27 cellular contexts compared by ENCODE assay signal in genomic region chr5:167307042-167307441, GRCh38.
"Had no signal": no experiment of that assay in that cellular context is flagged by ENCODE, and none has a peak within 500 bp of the region (broad histone marks: within the 10 kb centered on the region; RNA-seq: fewer than 3 reads in every experiment).

No MANE protein-coding gene starts in this region.

- H3K27me3 ChIP-seq: esophagus muscularis mucosa, foreskin keratinocyte, gastroesophageal sphincter, heart right ventricle, neutrophil, right atrium auricular region, stomach, tibial artery had no signal

- H3K27me3 Mint-ChIP-seq: naive thymus-derived CD4-positive, alpha-beta T cell had no signal

- H3K27ac Mint-ChIP-seq: immature natural killer cell; naive thymus-derived CD4-positive, alpha-beta T cell; nephron; progenitor cell of endocrine pancreas; stimulated activated effector memory CD8-positive, alpha-beta T cell treated with anti-CD3 and anti-CD28 coated beads, Interleukin-12 subunit alpha, Interleukin-12 subunit beta, amount 100 ng/mL, for 72 hours; type B pancreatic cell had no signal

- H2AFZ ChIP-seq: parathyroid adenoma had no signal

- H3K9ac ChIP-seq: parathyroid adenoma had no signal

- H3K4me2 ChIP-seq: smooth muscle cell had no signal

- H3K79me2 ChIP-seq: parathyroid adenoma had no signal

- H3K27ac ChIP-seq: coronary artery, esophagus muscularis mucosa, foreskin keratinocyte, gastroesophageal sphincter, heart right ventricle, neutrophil, parathyroid adenoma, right atrium auricular region, stomach, tibial artery had no signal

- H3K36me3 ChIP-seq: esophagus muscularis mucosa, gastroesophageal sphincter, heart right ventricle, neutrophil, right atrium auricular region, stomach, tibial artery had no signal

- H3K9me3 Mint-ChIP-seq: nephron, type B pancreatic cell had no signal

- H3K4me3 ChIP-seq: coronary artery, esophagus muscularis mucosa, gastroesophageal sphincter, heart right ventricle, right atrium auricular region, smooth muscle cell, stomach, tibial artery had no signal

- H3K4me1 ChIP-seq: esophagus muscularis mucosa, foreskin keratinocyte, gastroesophageal sphincter, parathyroid adenoma, right atrium auricular region, stomach, tibial artery had no signal

- H3K9me3 ChIP-seq: esophagus muscularis mucosa, gastroesophageal sphincter, heart right ventricle, neutrophil, right atrium auricular region, stomach, tibial artery had no signal

- H3K4me1 Mint-ChIP-seq: immature natural killer cell; naive thymus-derived CD4-positive, alpha-beta T cell; nephron; stimulated activated effector memory CD8-positive, alpha-beta T cell treated with anti-CD3 and anti-CD28 coated beads, Interleukin-12 subunit alpha, Interleukin-12 subunit beta, amount 100 ng/mL, for 72 hours had no signal

- H3K4me3 Mint-ChIP-seq: immature natural killer cell; naive thymus-derived CD4-positive, alpha-beta T cell; nephron; stimulated activated effector memory CD8-positive, alpha-beta T cell treated with anti-CD3 and anti-CD28 coated beads, Interleukin-12 subunit alpha, Interleukin-12 subunit beta, amount 100 ng/mL, for 72 hours; type B pancreatic cell had no signal

- DNase-seq: dermis blood vessel endothelial cell; effector memory CD4-positive, alpha-beta T cell; foreskin keratinocyte; heart right ventricle; hypothalamus; immature natural killer cell; islet precursor cell; mesendoderm; midbrain; naive thymus-derived CD4-positive, alpha-beta T cell; stimulated activated CD4-positive, alpha-beta T cell treated with anti-CD3 and anti-CD28 coated beads, Interleukin-12 subunit alpha, Interleukin-12 subunit beta, amount 100 ng/mL, for 4 hours; stimulated activated CD4-positive, alpha-beta T cell treated with anti-CD3 and anti-CD28 coated beads, Interleukin-1b, Interleukin-23, amount 100 ng/mL, for 48 hours; stimulated activated CD4-positive, alpha-beta T cell treated with anti-CD3 and anti-CD28 coated beads, Interleukin-4, amount 100 ng/mL, for 24 hours; stimulated activated naive CD4-positive, alpha-beta T cell treated with Interleukin-2 at 50 U/mL for 16 hours; stomach; tibial artery had no signal

- H3K36me3 Mint-ChIP-seq: immature natural killer cell; naive thymus-derived CD4-positive, alpha-beta T cell; stimulated activated effector memory CD8-positive, alpha-beta T cell treated with anti-CD3 and anti-CD28 coated beads, Interleukin-12 subunit alpha, Interleukin-12 subunit beta, amount 100 ng/mL, for 72 hours; type B pancreatic cell had no signal
